Comparison of ENCODE assay signal across 8 cellular contexts in genomic region chr22:17627961-17628303, GRCh38. TPM values are rescaled to one million over a fixed set of nuclear protein-coding genes. Genes with fewer than 3 reads are reported as not detected.
DNase-seq lines count a peak whose midpoint lies in the region; ATAC-seq and TF ChIP-seq lines count a peak whose summit lies in the region.

No MANE protein-coding gene starts in this region.

- H3K27me3 ChIP-seq in suprapubic skin, result no peaks in the 10 kb centered on the region

- H3K9me3 Mint-ChIP-seq in T-helper 1 cell treated with Interleukin-12 subunit alpha and Interleukin-12 subunit beta and Interleukin-4 antibody, amounts not matched to agents 30 μg/mL and 1 μg/mL, for 36 hours, result no peaks in the 10 kb centered on the region
- no peaks in the 10 kb centered on the region for H3K9me3 Mint-ChIP-seq in activated naive CD8-positive, alpha-beta T cell (ENCODE audit: low read depth)

- no peak for ATAC-seq in GM18907 (IDR thresholded peaks at IDR 0.05; ENCODE audit: unreplicated experiment)
- ATAC-seq in GM21526 (IDR thresholded peaks at IDR 0.05; ENCODE audit: low FRiP score, unreplicated experiment), result no peak

- peaks cover 1% of the 10 kb centered on the region for H3K36me3 Mint-ChIP-seq in T-helper 1 cell treated with Interleukin-12 subunit alpha and Interleukin-12 subunit beta and Interleukin-4 antibody, amounts not matched to agents 30 μg/mL and 1 μg/mL, for 36 hours (ENCODE audit: low read depth)
- H3K36me3 Mint-ChIP-seq in activated naive CD8-positive, alpha-beta T cell, result peaks cover 2% of the 10 kb centered on the region

- H3K4me3 Mint-ChIP-seq in T-helper 1 cell treated with Interleukin-12 subunit alpha and Interleukin-12 subunit beta and Interleukin-4 antibody, amounts not matched to agents 30 μg/mL and 1 μg/mL, for 36 hours, result peak overlapping the region; percentile 98
- peak overlapping the region; percentile 99 for H3K4me3 Mint-ChIP-seq in activated naive CD8-positive, alpha-beta T cell

- H3K4me1 ChIP-seq in suprapubic skin, result peaks cover 30% of the 10 kb centered on the region

- DNase-seq in T-helper 1 cell, result no peak
- DNase-seq in kidney tubule cell (ENCODE audit: low spot score), result peak; percentile 20
- no peak for DNase-seq in suprapubic skin (ENCODE audit: low spot score in 2 of 2)
- no peak for DNase-seq in NCI-H187 (lab: John Stamatoyannopoulos, UW)

- no peak for TF ChIP-seq CTCF in suprapubic skin (IDR thresholded peaks at IDR 0.05)

- TF ChIP-seq POLR2A in suprapubic skin (IDR thresholded peaks at IDR 0.05), result no peak

- peak overlapping the region; percentile 93 for H3K27ac Mint-ChIP-seq in T-helper 1 cell treated with Interleukin-12 subunit alpha and Interleukin-12 subunit beta and Interleukin-4 antibody, amounts not matched to agents 30 μg/mL and 1 μg/mL, for 36 hours
- H3K27ac Mint-ChIP-seq in activated naive CD8-positive, alpha-beta T cell, result peak overlapping the region; percentile 97

- peak overlapping the region; percentile 93 for H3K4me3 ChIP-seq in suprapubic skin

- TF ChIP-seq EP300 in suprapubic skin (IDR thresholded peaks at IDR 0.05), result no peak

- no peaks in the 10 kb centered on the region for H3K27me3 Mint-ChIP-seq in T-helper 1 cell treated with Interleukin-12 subunit alpha and Interleukin-12 subunit beta and Interleukin-4 antibody, amounts not matched to agents 30 μg/mL and 1 μg/mL, for 36 hours (ENCODE audit: low read depth)
- H3K27me3 Mint-ChIP-seq in activated naive CD8-positive, alpha-beta T cell, result no peaks in the 10 kb centered on the region

- no peaks in the 10 kb centered on the region for H3K36me3 ChIP-seq in suprapubic skin

- 22% methylated on average over 13 of the region's 20 CpGs for WGBS in suprapubic skin

- H3K4me1 Mint-ChIP-seq in T-helper 1 cell treated with Interleukin-12 subunit alpha and Interleukin-12 subunit beta and Interleukin-4 antibody, amounts not matched to agents 30 μg/mL and 1 μg/mL, for 36 hours (ENCODE audit: low read depth), result peaks cover 12% of the 10 kb centered on the region
- H3K4me1 Mint-ChIP-seq in activated naive CD8-positive, alpha-beta T cell (ENCODE audit: low read depth), result peaks cover 35% of the 10 kb centered on the region

- no peaks in the 10 kb centered on the region for H3K9me3 ChIP-seq in suprapubic skin

- peak overlapping the region; percentile 95 for H3K27ac ChIP-seq in suprapubic skin

RNA-seq across cellular contexts. Expression of gene ATP6V1E1, which starts 0.6 kb away (rescaled TPM):
- 100 to 1,000 TPM; 106 to 128 (median 115) TPM for total RNA-seq in suprapubic skin

RNA-seq across cellular contexts. Expression of gene BCL2L13, which starts 10.6 kb away (rescaled TPM):
- total RNA-seq in suprapubic skin, result 10 to 100 TPM; 56.6 to 71.3 (median 68.9) TPM
